ENCODE assay signal across 17 cellular contexts in genomic region chr10:110110338-110110737, GRCh38.
DNase-seq lines count a peak whose midpoint lies in the region; ATAC-seq lines count a peak whose summit lies in the region.
"Had no signal": no experiment of that assay in that cellular context is flagged by ENCODE, and none has a peak within 500 bp of the region (broad histone marks: within the 10 kb centered on the region; RNA-seq: fewer than 3 reads in every experiment).

No MANE protein-coding gene starts in this region.

- H3K9me3 ChIP-seq in CD4-positive, alpha-beta memory T cell (ENCODE audit: control insufficient read depth in 1 of 2, low read length in 2 of 2) = no peaks in the 10 kb centered on the region
- H3K9me3 ChIP-seq in T-helper 17 cell (ENCODE audit: control insufficient read depth, low read length, poor library complexity, severe bottlenecking) = no peaks in the 10 kb centered on the region
- H3K9me3 ChIP-seq: tibial artery had no signal

- no peaks in the 10 kb centered on the region for H3K27me3 Mint-ChIP-seq in CD4-positive, alpha-beta memory T cell
- H3K27me3 Mint-ChIP-seq in T-helper 17 cell (no peaks in the 10 kb centered on the region), naive B cell (no peaks in the 10 kb centered on the region)
- H3K27me3 Mint-ChIP-seq: brain had no signal

- H3K4me1 Mint-ChIP-seq in CD4-positive, alpha-beta memory T cell = peaks cover 27 to 42% (median 30%) of the 10 kb centered on the region in 4 donors
- H3K4me1 Mint-ChIP-seq in T-helper 17 cell (peaks cover 26% of the 10 kb centered on the region), naive B cell (peaks cover 11 to 12% (median 11%) of the 10 kb centered on the region in 3 donors)

- peak overlapping the region; percentile 38 to 87 (median 70) for H3K27ac Mint-ChIP-seq in CD4-positive, alpha-beta memory T cell
- H3K27ac Mint-ChIP-seq in T-helper 17 cell = peak overlapping the region; percentile 43
- H3K27ac Mint-ChIP-seq in naive B cell = peak overlapping the region in 4 of 6 donors; percentile 47 to 73 (median 54)
- H3K27ac Mint-ChIP-seq: brain had no signal

- H3K4me3 ChIP-seq in CD4-positive, alpha-beta memory T cell (ENCODE audit: low read length in 2 of 2) = no peak overlapping the region
- H3K4me3 ChIP-seq: tibial artery had no signal

- no peaks in the 10 kb centered on the region for H3K9me3 Mint-ChIP-seq in CD4-positive, alpha-beta memory T cell
- H3K9me3 Mint-ChIP-seq in naive B cell = no peaks in the 10 kb centered on the region
- H3K9me3 Mint-ChIP-seq: brain had no signal

- H3K27ac ChIP-seq in CD4-positive, alpha-beta memory T cell (ENCODE audit: low read depth, low read length) = no peak overlapping the region
- H3K27ac ChIP-seq: tibial artery had no signal

- DNase-seq in CD4-positive, alpha-beta memory T cell = no peak
- DNase-seq in DMS53 treated with DMSO at 0.1 percent for 48 hours (lab: John Stamatoyannopoulos, UW; ENCODE audit: unreplicated experiment) (peak; percentile 47), T-helper 17 cell (no peak), naive B cell (no peak), T-helper 1 cell (no peak), dedifferentiated amniotic fluid mesenchymal stem cell (ENCODE audit: extremely low spot score) (no peak), GM19238 (ENCODE audit: insufficient read length, low spot score) (no peak)
- DNase-seq: activated gamma-delta T cell treated with Interleukin-2 at 50 U/mL for 16 hours; cortex of kidney; DMS79; NCI-H1436 treated with DMSO at 0.1 percent for 48 hours; NCI-H2171 treated with DMSO at 0.1 percent for 48 hours; stimulated activated CD4-positive, alpha-beta T cell treated with anti-CD3 and anti-CD28 coated beads, Interleukin-4, amount 100 ng/mL, for 4 hours; stimulated activated CD8-positive, alpha-beta memory T cell treated with anti-CD3 and anti-CD28 coated beads, Interleukin-4, amount 100 ng/mL, for 48 hours; tibial artery had no signal

- CTCF ChIA-PET in CD4-positive, alpha-beta memory T cell (lab: Charles Lee; ENCODE audit: partially characterized antibody) = interaction anchor here (1.1 to 1.6 kb wide), 3 partner anchors 27 to 226 kb away, joined by 3 to 7 read pairs (median 3); no protein-coding TSS in a partner anchor

- POLR2A ChIA-PET in CD4-positive, alpha-beta memory T cell (lab: Charles Lee; ENCODE audit: partially characterized antibody) = interaction anchor here (0.9 to 1.2 kb wide), 2 partner anchors 33 to 102 kb away, joined by 3 read pairs; no protein-coding TSS in a partner anchor

- no peak overlapping the region for H3K4me3 Mint-ChIP-seq in CD4-positive, alpha-beta memory T cell
- no peak overlapping the region for H3K4me3 Mint-ChIP-seq in T-helper 17 cell
- H3K4me3 Mint-ChIP-seq in naive B cell = peak overlapping the region in 1 of 8 donors; percentile 47
- H3K4me3 Mint-ChIP-seq: brain had no signal

- peaks cover 10% of the 10 kb centered on the region for H3K4me1 ChIP-seq in CD4-positive, alpha-beta memory T cell (ENCODE audit: insufficient read depth, low read length)

- peaks cover 52 to 70% of the 10 kb centered on the region in 2 donors for H3K36me3 Mint-ChIP-seq in CD4-positive, alpha-beta memory T cell
- H3K36me3 Mint-ChIP-seq in T-helper 17 cell (ENCODE audit: low read depth) = peaks cover 12% of the 10 kb centered on the region
- H3K36me3 Mint-ChIP-seq in naive B cell = peaks cover 21 to 27% of the 10 kb centered on the region in 2 donors

- no peaks in the 10 kb centered on the region for H3K27me3 ChIP-seq in CD4-positive, alpha-beta memory T cell (ENCODE audit: insufficient read depth, low read length)
- H3K27me3 ChIP-seq: tibial artery had no signal

- peaks cover 27% of the 10 kb centered on the region for H3K36me3 ChIP-seq in CD4-positive, alpha-beta memory T cell (ENCODE audit: insufficient read depth, low read length)

- intact Hi-C loops in CD4-positive, alpha-beta memory T cell (cut with micrococcal nuclease) = no loop called here

- ATAC-seq in T-helper 17 cell (no peak), naive B cell (ENCODE audit: low read depth in 2 of 2) (peak in 1 of 2 donors; percentile 46)
- ATAC-seq: Panc1 had no signal
